In the genomic region with DNA sequence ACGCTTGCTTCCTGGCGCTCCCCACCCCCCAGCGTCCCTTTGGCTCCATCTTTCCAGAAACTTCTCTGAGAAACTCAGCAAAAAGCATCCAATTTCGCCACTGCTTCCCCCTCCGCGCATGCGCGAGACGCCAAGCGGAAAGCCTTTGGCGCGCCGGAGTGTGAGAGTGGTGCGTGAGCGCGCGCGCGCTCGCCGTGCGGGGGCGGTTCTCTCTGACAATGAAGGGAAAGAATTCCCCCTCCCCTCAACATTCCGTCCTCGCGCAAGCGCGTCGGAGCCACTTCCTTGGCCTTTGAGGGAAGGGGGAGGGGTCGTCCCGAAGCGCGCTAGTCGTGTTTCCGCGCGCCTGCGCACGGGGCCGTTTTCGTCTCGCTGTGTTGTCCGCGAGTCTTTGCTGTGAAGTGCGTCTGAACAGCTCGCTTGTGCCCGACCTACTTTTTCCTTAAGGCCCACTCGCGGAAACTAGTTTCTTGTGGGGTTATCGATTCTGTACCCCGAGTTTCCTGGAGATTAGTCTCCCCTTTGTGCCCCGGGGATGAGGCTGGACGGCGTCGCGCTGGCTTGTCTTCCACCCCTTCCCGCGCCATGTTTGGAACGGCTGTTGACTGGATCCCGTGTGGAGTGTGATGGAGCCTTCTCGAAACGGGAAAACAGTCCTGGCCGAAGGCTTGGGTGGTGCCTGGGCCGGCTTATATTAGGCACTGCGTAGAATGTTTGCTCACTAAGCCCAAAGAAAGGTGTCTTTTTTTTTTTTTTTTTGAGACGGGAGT, we compare ENCODE assay signal across 1 cellular context.
TF ChIP-seq lines count a peak whose summit lies in the region.

No MANE protein-coding gene starts in this region.

TF ChIP-seq in HepG2, 621 proteins besides CTCF, POLR2A, EP300 and RAD21 (continued from another document and continues in another):
- TF ChIP-seq ZFP41 (CRISPR knock-in tag; IDR thresholded peaks at IDR 0.05; ENCODE audit: borderline replicate concordance) (no peak), ZNF205 (CRISPR knock-in tag; IDR thresholded peaks at IDR 0.05) (no peak), SMARCE1 (IDR thresholded peaks at IDR 0.05; ENCODE audit: borderline replicate concordance) (no peak), SAP130 (CRISPR knock-in tag; IDR thresholded peaks at IDR 0.05; ENCODE audit: low read depth) (peak; percentile 90), MAF1 (CRISPR knock-in tag; IDR thresholded peaks at IDR 0.05; ENCODE audit: borderline replicate concordance) (no peak), ZNF788 (CRISPR knock-in tag; IDR thresholded peaks at IDR 0.05; ENCODE audit: borderline replicate concordance) (peak; percentile 64; the same call in 1 of the 2 replicates), HNF4A (CRISPR knock-in tag; IDR thresholded peaks at IDR 0.05) (no peak), ZNF619 (CRISPR knock-in tag; IDR thresholded peaks at IDR 0.05) (no peak), HMG20B (CRISPR knock-in tag; conservative IDR thresholded peaks at IDR 0.05) (no peak; the same call in 1 of the 2 replicates), NFYC (CRISPR knock-in tag; IDR thresholded peaks at IDR 0.05) (peak; percentile 7; the same call in 1 of the 2 replicates), SOX6 (IDR thresholded peaks at IDR 0.05) (no peak), SOX6 (CRISPR knock-in tag; IDR thresholded peaks at IDR 0.05) (peak; percentile 89), RERE (CRISPR knock-in tag; IDR thresholded peaks at IDR 0.05; ENCODE audit: low read depth) (no peak), ETV5 (CRISPR knock-in tag; IDR thresholded peaks at IDR 0.05; ENCODE audit: borderline replicate concordance) (no peak; the same call in 1 of the 2 replicates), SMARCC2 (IDR thresholded peaks at IDR 0.05) (no peak), FOXO4 (CRISPR knock-in tag; conservative IDR thresholded peaks at IDR 0.05) (no peak), ZNF224 (CRISPR knock-in tag; IDR thresholded peaks at IDR 0.05) (peak; percentile 67; the same call in 1 of the 2 replicates), PAF1 (CRISPR knock-in tag; IDR thresholded peaks at IDR 0.05) (no peak), ZFP37 (CRISPR knock-in tag; IDR thresholded peaks at IDR 0.05; ENCODE audit: borderline replicate concordance) (no peak), DPF2 (CRISPR knock-in tag; IDR thresholded peaks at IDR 0.05; ENCODE audit: borderline replicate concordance, low read depth) (no peak), PHF20 (CRISPR knock-in tag; IDR thresholded peaks at IDR 0.05) (no peak), ZNF781 (CRISPR knock-in tag; IDR thresholded peaks at IDR 0.05; ENCODE audit: borderline replicate concordance, not compliant biosample characterization) (no peak), SRSF1 (optimal IDR thresholded peaks at IDR 0.05; ENCODE audit: low read depth, low read length) (no peak), KMT2A (CRISPR knock-in tag; IDR thresholded peaks at IDR 0.05) (peak; percentile 74; the same call in 1 of the 2 replicates), ZMAT3 (CRISPR knock-in tag; conservative IDR thresholded peaks at IDR 0.05) (peak; percentile 53), RFX1 (IDR thresholded peaks at IDR 0.05) (no peak), PLSCR1 (CRISPR knock-in tag; IDR thresholded peaks at IDR 0.05; ENCODE audit: borderline replicate concordance) (no peak), U2AF2 (IDR thresholded peaks at IDR 0.05; ENCODE audit: low read depth, low read length) (no peak), ZNF264 (CRISPR knock-in tag; IDR thresholded peaks at IDR 0.05) (no peak), HOXD1 (CRISPR knock-in tag; IDR thresholded peaks at IDR 0.05) (peak; percentile 70; the same call in 1 of the 2 replicates), SP5 (CRISPR knock-in tag; IDR thresholded peaks at IDR 0.05; ENCODE audit: borderline replicate concordance, low read depth) (peak; percentile 71), MBNL3 (CRISPR knock-in tag; conservative IDR thresholded peaks at IDR 0.05) (no peak), HNRNPL (IDR thresholded peaks at IDR 0.05; ENCODE audit: low read depth, low read length) (no peak), GZF1 (CRISPR knock-in tag; IDR thresholded peaks at IDR 0.05) (no peak; the same call in 1 of the 2 replicates), PCBP2 (optimal IDR thresholded peaks at IDR 0.05; ENCODE audit: low read depth, low read length, poor library complexity, severe bottlenecking) (no peak), PCBP1 (IDR thresholded peaks at IDR 0.05; ENCODE audit: borderline replicate concordance, low read depth, low read length) (0 out of 2 replicates have a peak, but pooled peaks have one; percentile 55), TFDP2 (CRISPR knock-in tag; IDR thresholded peaks at IDR 0.05) (peak; percentile 91), ZNF256 (CRISPR knock-in tag; conservative IDR thresholded peaks at IDR 0.05) (0 out of 2 replicates have a peak, but pooled peaks have one; percentile 28), GABPA (IDR thresholded peaks at IDR 0.05; ENCODE audit: low read depth, low read length) (no peak), GABPA (CRISPR knock-in tag; IDR thresholded peaks at IDR 0.05; ENCODE audit: low read depth) (no peak; the same call in 1 of the 2 replicates), MYC (CRISPR knock-in tag; IDR thresholded peaks at IDR 0.05; ENCODE audit: borderline replicate concordance) (no peak; the same call in 1 of the 2 replicates), ZNF570 (CRISPR knock-in tag; IDR thresholded peaks at IDR 0.05; ENCODE audit: borderline replicate concordance) (no peak)
- TF ChIP-seq, protein P1, sequence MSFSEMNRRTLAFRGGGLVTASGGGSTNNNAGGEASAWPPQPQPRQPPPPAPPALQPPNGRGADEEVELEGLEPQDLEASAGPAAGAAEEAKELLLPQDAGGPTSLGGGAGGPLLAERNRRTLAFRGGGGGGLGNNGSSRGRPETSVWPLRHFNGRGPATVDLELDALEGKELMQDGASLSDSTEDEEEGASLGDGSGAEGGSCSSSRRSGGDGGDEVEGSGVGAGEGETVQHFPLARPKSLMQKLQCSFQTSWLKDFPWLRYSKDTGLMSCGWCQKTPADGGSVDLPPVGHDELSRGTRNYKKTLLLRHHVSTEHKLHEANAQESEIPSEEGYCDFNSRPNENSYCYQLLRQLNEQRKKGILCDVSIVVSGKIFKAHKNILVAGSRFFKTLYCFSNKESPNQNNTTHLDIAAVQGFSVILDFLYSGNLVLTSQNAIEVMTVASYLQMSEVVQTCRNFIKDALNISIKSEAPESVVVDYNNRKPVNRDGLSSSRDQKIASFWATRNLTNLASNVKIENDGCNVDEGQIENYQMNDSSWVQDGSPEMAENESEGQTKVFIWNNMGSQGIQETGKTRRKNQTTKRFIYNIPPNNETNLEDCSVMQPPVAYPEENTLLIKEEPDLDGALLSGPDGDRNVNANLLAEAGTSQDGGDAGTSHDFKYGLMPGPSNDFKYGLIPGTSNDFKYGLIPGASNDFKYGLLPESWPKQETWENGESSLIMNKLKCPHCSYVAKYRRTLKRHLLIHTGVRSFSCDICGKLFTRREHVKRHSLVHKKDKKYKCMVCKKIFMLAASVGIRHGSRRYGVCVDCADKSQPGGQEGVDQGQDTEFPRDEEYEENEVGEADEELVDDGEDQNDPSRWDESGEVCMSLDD (CRISPR knock-in tag; IDR thresholded peaks at IDR 0.05; ENCODE audit: borderline replicate concordance): no peak
- TF ChIP-seq, protein P2, sequence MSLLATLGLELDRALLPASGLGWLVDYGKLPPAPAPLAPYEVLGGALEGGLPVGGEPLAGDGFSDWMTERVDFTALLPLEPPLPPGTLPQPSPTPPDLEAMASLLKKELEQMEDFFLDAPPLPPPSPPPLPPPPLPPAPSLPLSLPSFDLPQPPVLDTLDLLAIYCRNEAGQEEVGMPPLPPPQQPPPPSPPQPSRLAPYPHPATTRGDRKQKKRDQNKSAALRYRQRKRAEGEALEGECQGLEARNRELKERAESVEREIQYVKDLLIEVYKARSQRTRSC (CRISPR knock-in tag; IDR thresholded peaks at IDR 0.05; ENCODE audit: low read depth): 0 out of 2 replicates have a peak, but pooled peaks have one; percentile 60
- TF ChIP-seq, protein P3, sequence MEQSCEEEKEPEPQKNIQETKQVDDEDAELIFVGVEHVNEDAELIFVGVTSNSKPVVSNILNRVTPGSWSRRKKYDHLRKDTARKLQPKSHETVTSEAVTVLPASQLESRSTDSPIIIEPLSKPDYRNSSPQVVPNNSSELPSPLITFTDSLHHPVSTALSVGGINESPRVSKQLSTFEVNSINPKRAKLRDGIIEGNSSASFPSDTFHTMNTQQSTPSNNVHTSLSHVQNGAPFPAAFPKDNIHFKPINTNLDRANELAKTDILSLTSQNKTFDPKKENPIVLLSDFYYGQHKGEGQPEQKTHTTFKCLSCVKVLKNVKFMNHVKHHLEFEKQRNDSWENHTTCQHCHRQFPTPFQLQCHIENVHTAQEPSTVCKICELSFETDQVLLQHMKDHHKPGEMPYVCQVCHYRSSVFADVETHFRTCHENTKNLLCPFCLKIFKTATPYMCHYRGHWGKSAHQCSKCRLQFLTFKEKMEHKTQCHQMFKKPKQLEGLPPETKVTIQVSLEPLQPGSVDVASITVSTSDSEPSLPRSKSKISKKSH (CRISPR knock-in tag; IDR thresholded peaks at IDR 0.05; ENCODE audit: borderline replicate concordance): no peak
- TF ChIP-seq, protein P4, sequence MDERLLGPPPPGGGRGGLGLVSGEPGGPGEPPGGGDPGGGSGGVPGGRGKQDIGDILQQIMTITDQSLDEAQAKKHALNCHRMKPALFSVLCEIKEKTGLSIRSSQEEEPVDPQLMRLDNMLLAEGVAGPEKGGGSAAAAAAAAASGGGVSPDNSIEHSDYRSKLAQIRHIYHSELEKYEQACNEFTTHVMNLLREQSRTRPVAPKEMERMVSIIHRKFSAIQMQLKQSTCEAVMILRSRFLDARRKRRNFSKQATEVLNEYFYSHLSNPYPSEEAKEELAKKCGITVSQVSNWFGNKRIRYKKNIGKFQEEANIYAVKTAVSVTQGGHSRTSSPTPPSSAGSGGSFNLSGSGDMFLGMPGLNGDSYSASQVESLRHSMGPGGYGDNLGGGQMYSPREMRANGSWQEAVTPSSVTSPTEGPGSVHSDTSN (CRISPR knock-in tag; IDR thresholded peaks at IDR 0.05): no peak
